ENCODE assay signal across 11 cellular contexts in the genomic region with DNA sequence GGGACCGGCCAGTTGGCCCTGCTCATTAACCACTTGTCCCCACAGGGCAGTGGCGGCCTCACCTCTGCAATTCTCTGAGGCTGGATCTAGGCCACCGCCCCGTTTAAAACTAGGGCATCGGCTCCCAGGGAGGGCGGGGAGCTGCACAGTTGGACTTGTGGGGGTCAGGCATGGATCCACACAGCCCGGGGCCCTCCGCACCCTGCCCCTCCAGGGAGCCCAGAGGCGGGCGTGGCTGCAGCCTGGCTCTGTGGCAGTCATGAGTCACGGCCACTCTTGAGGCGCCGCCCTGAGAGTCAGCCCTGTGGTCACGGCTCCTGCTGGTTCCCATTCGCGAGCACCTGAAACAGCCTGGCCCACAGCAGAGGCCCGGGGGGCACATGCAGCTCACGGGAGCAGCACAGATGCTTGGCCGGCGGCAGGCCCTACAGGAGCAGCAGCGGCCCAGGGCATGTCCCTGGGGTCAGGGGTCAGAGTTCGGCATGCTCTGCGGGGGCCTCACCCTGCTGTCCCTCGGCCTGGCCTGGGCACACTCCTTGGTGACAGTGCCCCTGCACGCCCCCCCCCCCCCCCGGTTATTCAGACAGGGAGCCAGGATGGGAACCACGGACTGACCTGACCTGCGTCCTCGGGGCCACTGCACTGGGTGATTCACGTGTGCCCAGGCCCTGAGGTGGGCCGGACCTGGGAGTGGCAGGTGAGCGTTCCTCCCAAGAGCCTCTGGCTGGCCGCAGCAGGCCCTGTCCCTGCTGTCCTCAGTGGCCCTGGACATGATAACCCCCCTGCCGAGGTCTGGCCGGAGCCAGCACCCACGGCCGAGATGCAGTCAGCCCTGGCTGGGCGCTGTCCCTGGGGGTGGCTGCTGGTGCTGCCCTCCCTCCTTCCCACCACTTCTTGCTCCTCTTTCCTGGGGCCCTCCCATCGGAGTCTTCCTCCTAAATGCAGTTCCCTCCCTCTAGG. TPM values are rescaled to one million over a fixed set of nuclear protein-coding genes. Genes with fewer than 3 reads are reported as not detected.
DNase-seq lines count a peak whose midpoint lies in the region; ATAC-seq and TF ChIP-seq lines count a peak whose summit lies in the region.
"Had no signal": no experiment of that assay in that cellular context is flagged by ENCODE, and none has a peak within 500 bp of the region (broad histone marks: within the 10 kb centered on the region; RNA-seq: fewer than 3 reads in every experiment).

No MANE protein-coding gene starts in this region.

- H3K27ac Mint-ChIP-seq in naive thymus-derived CD4-positive, alpha-beta T cell = no peak overlapping the region

- no peaks in the 10 kb centered on the region for H3K9me3 ChIP-seq in duodenal mucosa (ENCODE audit: control insufficient read depth in 1 of 2, low read length in 2 of 2)
- no peaks in the 10 kb centered on the region for H3K9me3 ChIP-seq in naive thymus-derived CD4-positive, alpha-beta T cell (ENCODE audit: control insufficient read depth in 2 of 3, low read length in 3 of 3)
- H3K9me3 ChIP-seq in smooth muscle cell (replicated peaks; ENCODE audit: low read depth) = no peaks in the 10 kb centered on the region
- H3K9me3 ChIP-seq: body of pancreas had no signal

- ATAC-seq in naive thymus-derived CD4-positive, alpha-beta T cell = peak; percentile 60
- ATAC-seq in HG02884 (IDR thresholded peaks at IDR 0.05; ENCODE audit: unreplicated experiment) = no peak
- ATAC-seq: body of pancreas had no signal

- no peaks in the 10 kb centered on the region for H3K27me3 Mint-ChIP-seq in naive thymus-derived CD4-positive, alpha-beta T cell

- no peaks in the 10 kb centered on the region for H3K27me3 ChIP-seq in duodenal mucosa (ENCODE audit: control insufficient read depth in 1 of 2, insufficient read depth in 2 of 2, low read length in 2 of 2)
- no peaks in the 10 kb centered on the region for H3K27me3 ChIP-seq in naive thymus-derived CD4-positive, alpha-beta T cell (ENCODE audit: control insufficient read depth in 2 of 2, insufficient read depth in 2 of 2, low read length in 2 of 2)
- no peaks in the 10 kb centered on the region for H3K27me3 ChIP-seq in smooth muscle cell (ENCODE audit: low read depth)
- H3K27me3 ChIP-seq: body of pancreas had no signal

- 83% methylated on average over 38 of the region's 39 CpGs for WGBS in smooth muscle cell (ENCODE audit: low lambda C conversion rate)

- peaks cover 97% of the 10 kb centered on the region for H4K20me1 ChIP-seq in smooth muscle cell (ENCODE audit: low read depth)

- H3K79me2 ChIP-seq in smooth muscle cell (ENCODE audit: low read depth) = peaks cover 74% of the 10 kb centered on the region

- H3K36me3 Mint-ChIP-seq in naive thymus-derived CD4-positive, alpha-beta T cell = peaks cover 0 to 4% (median 0%) of the 10 kb centered on the region in 5 donors

- H3K9ac ChIP-seq in duodenal mucosa (ENCODE audit: low read depth in 1 of 2, low read length in 2 of 2) (peak overlapping the region; percentile 70 to 78), smooth muscle cell (ENCODE audit: low read depth) (no peak overlapping the region)

- no peaks in the 10 kb centered on the region for H3K9me3 Mint-ChIP-seq in naive thymus-derived CD4-positive, alpha-beta T cell

- H3K4me3 ChIP-seq in duodenal mucosa (ENCODE audit: low read depth in 1 of 2, low read length in 2 of 2) (peak overlapping the region; percentile 60), smooth muscle cell (no peak overlapping the region)
- no peak overlapping the region for H3K4me3 ChIP-seq in naive thymus-derived CD4-positive, alpha-beta T cell (ENCODE audit: low read length)
- H3K4me3 ChIP-seq: body of pancreas, lung had no signal

- CTCF ChIA-PET in naive thymus-derived CD4-positive, alpha-beta T cell (lab: Charles Lee) = no interaction called here

- POLR2A ChIA-PET in naive thymus-derived CD4-positive, alpha-beta T cell (lab: Charles Lee) = no interaction called here

- H3K27ac ChIP-seq in duodenal mucosa (ENCODE audit: low read depth, low read length) = peak overlapping the region; percentile 87
- no peak overlapping the region for H3K27ac ChIP-seq in naive thymus-derived CD4-positive, alpha-beta T cell (ENCODE audit: low read depth, low read length)
- no peak overlapping the region for H3K27ac ChIP-seq in smooth muscle cell (ENCODE audit: low read depth)

- H3F3A ChIP-seq in smooth muscle cell (ENCODE audit: low read depth) = no peaks in the 10 kb centered on the region

- TF ChIP-seq CTCF in smooth muscle cell (IDR thresholded peaks at IDR 0.05; ENCODE audit: borderline replicate concordance, insufficient read depth, poor library complexity, severe bottlenecking) = no peak

- H3K4me3 Mint-ChIP-seq in naive thymus-derived CD4-positive, alpha-beta T cell = no peak overlapping the region

- peaks cover 0 to 3% (median 0%) of the 10 kb centered on the region in 7 donors for H3K4me1 Mint-ChIP-seq in naive thymus-derived CD4-positive, alpha-beta T cell

- H2AFZ ChIP-seq in smooth muscle cell (ENCODE audit: low read depth) = no peak overlapping the region

- H3K36me3 ChIP-seq in duodenal mucosa (ENCODE audit: control insufficient read depth in 1 of 2, insufficient read depth in 2 of 2, low read length in 2 of 2) (peaks cover 8 to 32% of the 10 kb centered on the region in 2 donors), smooth muscle cell (ENCODE audit: low read depth) (no peaks in the 10 kb centered on the region)
- H3K36me3 ChIP-seq in naive thymus-derived CD4-positive, alpha-beta T cell (ENCODE audit: control insufficient read depth in 2 of 3, insufficient read depth in 3 of 3, low read length in 3 of 3) = peaks cover 0 to 34% (median 0%) of the 10 kb centered on the region in 3 experiments

- no peak overlapping the region for H3K4me2 ChIP-seq in smooth muscle cell

- intact Hi-C loops in naive thymus-derived CD4-positive, alpha-beta T cell (cut with micrococcal nuclease) = no loop called here

- peak; percentile 92 for DNase-seq in GM03348 (ENCODE audit: low spot score)
- DNase-seq in NCI-H2107 (lab: John Stamatoyannopoulos, UW) = peak; percentile 31
- no peak for DNase-seq in naive thymus-derived CD4-positive, alpha-beta T cell
- no peak for DNase-seq in SK-N-DZ (ENCODE audit: low spot score)
- no peak for DNase-seq in amygdala (lab: John Stamatoyannopoulos, UW)
- DNase-seq in smooth muscle cell (lab: John Stamatoyannopoulos, UW; ENCODE audit: unreplicated experiment) = no peak
- DNase-seq: NCI-H1105 had no signal

- H3K4me1 ChIP-seq in duodenal mucosa (ENCODE audit: control insufficient read depth in 1 of 2, insufficient read depth in 2 of 2, low read length in 2 of 2) (peaks cover 14 to 24% of the 10 kb centered on the region in 2 donors), smooth muscle cell (ENCODE audit: low read depth) (no peaks in the 10 kb centered on the region)
- no peaks in the 10 kb centered on the region for H3K4me1 ChIP-seq in naive thymus-derived CD4-positive, alpha-beta T cell (ENCODE audit: control insufficient read depth in 2 of 2, insufficient read depth in 2 of 2, low read length in 2 of 2)

RNA-seq across cellular contexts. Expression of gene CAPN15, which starts 8.2 kb away (rescaled TPM):
- 10 to 100 TPM; 51.0 to 89.8 (median 55.6) TPM for total RNA-seq in naive thymus-derived CD4-positive, alpha-beta T cell
- 1 to 10 TPM; 3.2 to 7.5 TPM for polyA plus RNA-seq in naive thymus-derived CD4-positive, alpha-beta T cell
- polyA plus RNA-seq in SK-N-DZ (2014; cell fraction: cytosol; rRNA removed) = 31.5 and 37.4 TPM in 2 replicates
- polyA plus RNA-seq in SK-N-DZ (2014; cell fraction: nucleus; rRNA removed) = 93.2 and 148 TPM in 2 replicates
- total RNA-seq in smooth muscle cell = 8.6 and 14.7 TPM in 2 replicates
- 18.7 and 23.6 TPM in 2 replicates for polyA plus RNA-seq in smooth muscle cell

RNA-seq across cellular contexts. Expression of gene PRR35, which starts 24.5 kb away (rescaled TPM):
- total RNA-seq in naive thymus-derived CD4-positive, alpha-beta T cell = not detected
- polyA plus RNA-seq in naive thymus-derived CD4-positive, alpha-beta T cell = not detected
- polyA plus RNA-seq in SK-N-DZ (2014; cell fraction: cytosol; rRNA removed) = 0.06 and 0.24 TPM in 2 replicates
- not detected in 2 replicates for polyA plus RNA-seq in SK-N-DZ (2014; cell fraction: nucleus; rRNA removed)
- not detected in 2 replicates for total RNA-seq in smooth muscle cell
- not detected in 2 replicates for polyA plus RNA-seq in smooth muscle cell
- total RNA-seq: body of pancreas, lung had no signal
- polyA plus RNA-seq: lung had no signal

RNA-seq across cellular contexts. Expression of gene NHLRC4, which starts 31.1 kb away (rescaled TPM):
- total RNA-seq in naive thymus-derived CD4-positive, alpha-beta T cell = 1 to 10 TPM; 1.6 to 5.8 (median 3.2) TPM
- 1 to 10 TPM; 4.6 to 5.1 TPM for polyA plus RNA-seq in naive thymus-derived CD4-positive, alpha-beta T cell
- 1.3 and 1.8 TPM in 2 replicates for polyA plus RNA-seq in SK-N-DZ (2014; cell fraction: cytosol; rRNA removed)
- 2.8 and 3.7 TPM in 2 replicates for polyA plus RNA-seq in SK-N-DZ (2014; cell fraction: nucleus; rRNA removed)
- 0.18 and 0.63 TPM in 2 replicates for total RNA-seq in smooth muscle cell
- polyA plus RNA-seq in smooth muscle cell = 0.85 and 2.6 TPM in 2 replicates

RNA-seq across cellular contexts. Expression of gene PIGQ, which starts 34.0 kb away (rescaled TPM):
- total RNA-seq in naive thymus-derived CD4-positive, alpha-beta T cell = 10 to 100 TPM; 27.1 to 63.0 (median 45.1) TPM
- polyA plus RNA-seq in naive thymus-derived CD4-positive, alpha-beta T cell = 10 to 100 TPM; 12.3 to 16.2 TPM
- polyA plus RNA-seq in SK-N-DZ (2014; cell fraction: cytosol; rRNA removed) = 25.3 and 35.9 TPM in 2 replicates
- 138 and 159 TPM in 2 replicates for polyA plus RNA-seq in SK-N-DZ (2014; cell fraction: nucleus; rRNA removed)
- total RNA-seq in smooth muscle cell = 21.0 and 30.1 TPM in 2 replicates
- 45.7 and 51.0 TPM in 2 replicates for polyA plus RNA-seq in smooth muscle cell

RNA-seq across cellular contexts. Expression of gene RAB40C, which starts 54.1 kb away (rescaled TPM):
- total RNA-seq in naive thymus-derived CD4-positive, alpha-beta T cell = 10 to 100 TPM; 15.8 to 23.2 (median 17.8) TPM
- 10 to 100 TPM in 1 of 2 donors, 1 to 10 TPM in 1; 7.9 to 17.5 TPM for polyA plus RNA-seq in naive thymus-derived CD4-positive, alpha-beta T cell
- 23.8 and 35.5 TPM in 2 replicates for polyA plus RNA-seq in SK-N-DZ (2014; cell fraction: cytosol; rRNA removed)
- 41.2 and 43.2 TPM in 2 replicates for polyA plus RNA-seq in SK-N-DZ (2014; cell fraction: nucleus; rRNA removed)
- 14.7 and 21.2 TPM in 2 replicates for total RNA-seq in smooth muscle cell
- 27.0 and 28.3 TPM in 2 replicates for polyA plus RNA-seq in smooth muscle cell

Comparison
In these comparisons a context has a peak if more than half of its experiments do, and no peak if none do; other contexts are left out.
1. DNase-seq: peak in GM03348 (single experiment) and NCI-H2107 (single experiment); none in naive thymus-derived CD4-positive, alpha-beta T cell (0 of 9), SK-N-DZ (single experiment), amygdala (0 of 56) and smooth muscle cell (single experiment).
2. H3K4me3 ChIP-seq: peak in duodenal mucosa (2 of 2); none in naive thymus-derived CD4-positive, alpha-beta T cell (single experiment) and smooth muscle cell (single experiment).